Comparison of ENCODE assay signal across 1 cellular context in the genomic region with DNA sequence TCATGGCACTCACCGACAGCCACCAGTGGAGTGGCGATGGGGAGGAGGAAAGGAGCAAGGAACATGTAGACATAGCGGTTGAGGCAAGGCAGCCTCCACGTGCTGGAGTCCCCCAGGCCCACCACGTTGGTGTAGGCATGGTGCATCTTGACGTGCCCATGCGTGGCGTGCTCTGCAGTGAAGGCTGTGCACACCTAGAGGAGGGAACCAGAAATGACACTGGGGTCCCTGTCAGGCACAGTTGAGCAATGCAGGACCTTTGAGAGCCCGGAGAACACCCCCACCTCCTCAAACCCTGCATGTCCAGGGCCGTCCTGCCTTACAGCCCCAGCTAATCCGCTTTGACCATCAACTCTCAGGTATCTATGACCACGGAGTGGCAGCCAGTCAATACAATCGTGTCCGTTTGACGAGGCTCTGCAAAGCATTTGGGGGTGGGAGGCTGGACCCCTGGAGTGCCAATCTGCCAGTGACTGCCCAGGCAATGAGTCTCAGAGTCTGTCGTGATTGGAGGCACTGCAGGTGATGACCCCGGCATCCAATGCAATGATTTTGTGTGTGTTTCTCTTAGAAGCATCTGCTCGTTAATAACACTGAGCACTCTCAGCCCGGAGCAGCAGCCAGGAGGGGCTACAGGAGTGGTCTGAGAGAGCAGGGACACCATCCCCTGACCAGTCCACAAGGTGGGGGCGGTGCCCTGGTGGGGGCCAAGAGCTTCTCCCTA.
TF ChIP-seq lines count a peak whose summit lies in the region.

No MANE protein-coding gene starts in this region.

TF ChIP-seq in H1, 55 proteins besides CTCF, POLR2A, EP300 and RAD21:
- no peak for TF ChIP-seq RXRA (IDR thresholded peaks at IDR 0.05; ENCODE audit: insufficient read depth, low read depth, low read length)
- no peak for TF ChIP-seq YY1 (IDR thresholded peaks at IDR 0.05; ENCODE audit: low read depth, low read length)
- TF ChIP-seq BACH1 (IDR thresholded peaks at IDR 0.05; ENCODE audit: low read length), result no peak
- no peak for TF ChIP-seq TAF1 (IDR thresholded peaks at IDR 0.05; ENCODE audit: low read depth, low read length)
- TF ChIP-seq JUN (IDR thresholded peaks at IDR 0.05; ENCODE audit: low read depth, low read length), result no peak
- no peak for TF ChIP-seq HDAC6 (IDR thresholded peaks at IDR 0.05; ENCODE audit: low read depth, low read length)
- TF ChIP-seq RFX5 (IDR thresholded peaks at IDR 0.05; ENCODE audit: borderline replicate concordance, low read depth, low read length), result no peak
- TF ChIP-seq RNF2 (IDR thresholded peaks at IDR 0.05; ENCODE audit: borderline replicate concordance, low read depth, low read length, missing control alignments, poor library complexity, severe bottlenecking), result no peak
- no peak for TF ChIP-seq MAFK (IDR thresholded peaks at IDR 0.05; ENCODE audit: low read depth, low read length)
- TF ChIP-seq RBBP5 (IDR thresholded peaks at IDR 0.05; ENCODE audit: borderline replicate concordance, low read depth, low read length), result no peak
- no peak for TF ChIP-seq CTBP2 (IDR thresholded peaks at IDR 0.05; ENCODE audit: borderline replicate concordance, insufficient read depth, insufficient read length, low read length)
- TF ChIP-seq ASH2L (IDR thresholded peaks at IDR 0.05; ENCODE audit: low read length), result no peak
- TF ChIP-seq SIX5 (IDR thresholded peaks at IDR 0.05; ENCODE audit: low read depth, low read length), result no peak
- TF ChIP-seq KDM1A (IDR thresholded peaks at IDR 0.05; ENCODE audit: borderline replicate concordance, low read length), result no peak
- TF ChIP-seq SP1 (IDR thresholded peaks at IDR 0.05; ENCODE audit: low read depth, low read length), result no peak
- no peak for TF ChIP-seq EGR1 (IDR thresholded peaks at IDR 0.05; ENCODE audit: borderline replicate concordance, low read depth, low read length)
- TF ChIP-seq TEAD4 (IDR thresholded peaks at IDR 0.05; ENCODE audit: low read depth, low read length), result no peak
- TF ChIP-seq, protein P1, sequence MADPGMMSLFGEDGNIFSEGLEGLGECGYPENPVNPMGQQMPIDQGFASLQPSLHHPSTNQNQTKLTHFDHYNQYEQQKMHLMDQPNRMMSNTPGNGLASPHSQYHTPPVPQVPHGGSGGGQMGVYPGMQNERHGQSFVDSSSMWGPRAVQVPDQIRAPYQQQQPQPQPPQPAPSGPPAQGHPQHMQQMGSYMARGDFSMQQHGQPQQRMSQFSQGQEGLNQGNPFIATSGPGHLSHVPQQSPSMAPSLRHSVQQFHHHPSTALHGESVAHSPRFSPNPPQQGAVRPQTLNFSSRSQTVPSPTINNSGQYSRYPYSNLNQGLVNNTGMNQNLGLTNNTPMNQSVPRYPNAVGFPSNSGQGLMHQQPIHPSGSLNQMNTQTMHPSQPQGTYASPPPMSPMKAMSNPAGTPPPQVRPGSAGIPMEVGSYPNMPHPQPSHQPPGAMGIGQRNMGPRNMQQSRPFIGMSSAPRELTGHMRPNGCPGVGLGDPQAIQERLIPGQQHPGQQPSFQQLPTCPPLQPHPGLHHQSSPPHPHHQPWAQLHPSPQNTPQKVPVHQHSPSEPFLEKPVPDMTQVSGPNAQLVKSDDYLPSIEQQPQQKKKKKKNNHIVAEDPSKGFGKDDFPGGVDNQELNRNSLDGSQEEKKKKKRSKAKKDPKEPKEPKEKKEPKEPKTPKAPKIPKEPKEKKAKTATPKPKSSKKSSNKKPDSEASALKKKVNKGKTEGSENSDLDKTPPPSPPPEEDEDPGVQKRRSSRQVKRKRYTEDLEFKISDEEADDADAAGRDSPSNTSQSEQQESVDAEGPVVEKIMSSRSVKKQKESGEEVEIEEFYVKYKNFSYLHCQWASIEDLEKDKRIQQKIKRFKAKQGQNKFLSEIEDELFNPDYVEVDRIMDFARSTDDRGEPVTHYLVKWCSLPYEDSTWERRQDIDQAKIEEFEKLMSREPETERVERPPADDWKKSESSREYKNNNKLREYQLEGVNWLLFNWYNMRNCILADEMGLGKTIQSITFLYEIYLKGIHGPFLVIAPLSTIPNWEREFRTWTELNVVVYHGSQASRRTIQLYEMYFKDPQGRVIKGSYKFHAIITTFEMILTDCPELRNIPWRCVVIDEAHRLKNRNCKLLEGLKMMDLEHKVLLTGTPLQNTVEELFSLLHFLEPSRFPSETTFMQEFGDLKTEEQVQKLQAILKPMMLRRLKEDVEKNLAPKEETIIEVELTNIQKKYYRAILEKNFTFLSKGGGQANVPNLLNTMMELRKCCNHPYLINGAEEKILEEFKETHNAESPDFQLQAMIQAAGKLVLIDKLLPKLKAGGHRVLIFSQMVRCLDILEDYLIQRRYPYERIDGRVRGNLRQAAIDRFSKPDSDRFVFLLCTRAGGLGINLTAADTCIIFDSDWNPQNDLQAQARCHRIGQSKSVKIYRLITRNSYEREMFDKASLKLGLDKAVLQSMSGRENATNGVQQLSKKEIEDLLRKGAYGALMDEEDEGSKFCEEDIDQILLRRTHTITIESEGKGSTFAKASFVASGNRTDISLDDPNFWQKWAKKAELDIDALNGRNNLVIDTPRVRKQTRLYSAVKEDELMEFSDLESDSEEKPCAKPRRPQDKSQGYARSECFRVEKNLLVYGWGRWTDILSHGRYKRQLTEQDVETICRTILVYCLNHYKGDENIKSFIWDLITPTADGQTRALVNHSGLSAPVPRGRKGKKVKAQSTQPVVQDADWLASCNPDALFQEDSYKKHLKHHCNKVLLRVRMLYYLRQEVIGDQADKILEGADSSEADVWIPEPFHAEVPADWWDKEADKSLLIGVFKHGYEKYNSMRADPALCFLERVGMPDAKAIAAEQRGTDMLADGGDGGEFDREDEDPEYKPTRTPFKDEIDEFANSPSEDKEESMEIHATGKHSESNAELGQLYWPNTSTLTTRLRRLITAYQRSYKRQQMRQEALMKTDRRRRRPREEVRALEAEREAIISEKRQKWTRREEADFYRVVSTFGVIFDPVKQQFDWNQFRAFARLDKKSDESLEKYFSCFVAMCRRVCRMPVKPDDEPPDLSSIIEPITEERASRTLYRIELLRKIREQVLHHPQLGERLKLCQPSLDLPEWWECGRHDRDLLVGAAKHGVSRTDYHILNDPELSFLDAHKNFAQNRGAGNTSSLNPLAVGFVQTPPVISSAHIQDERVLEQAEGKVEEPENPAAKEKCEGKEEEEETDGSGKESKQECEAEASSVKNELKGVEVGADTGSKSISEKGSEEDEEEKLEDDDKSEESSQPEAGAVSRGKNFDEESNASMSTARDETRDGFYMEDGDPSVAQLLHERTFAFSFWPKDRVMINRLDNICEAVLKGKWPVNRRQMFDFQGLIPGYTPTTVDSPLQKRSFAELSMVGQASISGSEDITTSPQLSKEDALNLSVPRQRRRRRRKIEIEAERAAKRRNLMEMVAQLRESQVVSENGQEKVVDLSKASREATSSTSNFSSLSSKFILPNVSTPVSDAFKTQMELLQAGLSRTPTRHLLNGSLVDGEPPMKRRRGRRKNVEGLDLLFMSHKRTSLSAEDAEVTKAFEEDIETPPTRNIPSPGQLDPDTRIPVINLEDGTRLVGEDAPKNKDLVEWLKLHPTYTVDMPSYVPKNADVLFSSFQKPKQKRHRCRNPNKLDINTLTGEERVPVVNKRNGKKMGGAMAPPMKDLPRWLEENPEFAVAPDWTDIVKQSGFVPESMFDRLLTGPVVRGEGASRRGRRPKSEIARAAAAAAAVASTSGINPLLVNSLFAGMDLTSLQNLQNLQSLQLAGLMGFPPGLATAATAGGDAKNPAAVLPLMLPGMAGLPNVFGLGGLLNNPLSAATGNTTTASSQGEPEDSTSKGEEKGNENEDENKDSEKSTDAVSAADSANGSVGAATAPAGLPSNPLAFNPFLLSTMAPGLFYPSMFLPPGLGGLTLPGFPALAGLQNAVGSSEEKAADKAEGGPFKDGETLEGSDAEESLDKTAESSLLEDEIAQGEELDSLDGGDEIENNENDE (IDR thresholded peaks at IDR 0.05; ENCODE audit: insufficient replicate concordance, low read length), result no peak
- TF ChIP-seq CBX8 (IDR thresholded peaks at IDR 0.05; ENCODE audit: borderline replicate concordance, low read depth, low read length), result no peak
- TF ChIP-seq EZH2 (IDR thresholded peaks at IDR 0.05; ENCODE audit: low read depth, low read length, severe bottlenecking), result no peak
